In genomic region chr6:39453236-39453635, GRCh38 we compare ENCODE assay signal across 34 cellular contexts.
DNase-seq lines count a peak whose midpoint lies in the region; ATAC-seq and TF ChIP-seq lines count a peak whose summit lies in the region.
"Had no signal": no experiment of that assay in that cellular context is flagged by ENCODE, and none has a peak within 500 bp of the region (broad histone marks: within the 10 kb centered on the region; RNA-seq: fewer than 3 reads in every experiment).

No MANE protein-coding gene starts in this region.

- no peak overlapping the region for H3K4me3 ChIP-seq in cardiac fibroblast (replicated peaks in 1 of 2; ENCODE audit: low read depth in 2 of 2, low read length in 2 of 2)
- H3K4me3 ChIP-seq: A549, body of pancreas, dorsolateral prefrontal cortex, esophagus squamous epithelium, K562, neural progenitor cell, right atrium auricular region, suprapubic skin, upper lobe of right lung had no signal

- ATAC-seq in GM18909 (IDR thresholded peaks at IDR 0.05; ENCODE audit: poor library complexity, unreplicated experiment), result no peak
- ATAC-seq: A549; activated naive CD8-positive, alpha-beta T cell treated with anti-CD3 and anti-CD28 coated beads, Interleukin-2, amount 50 U/mL, for 24 hours; activated T-cell treated with anti-CD3 and anti-CD28 coated beads, Interleukin-2, amount 50 U/mL, for 72 hours; body of pancreas; K562; left lobe of liver; upper lobe of right lung; WTC11 had no signal

- DNase-seq in A172 (ENCODE audit: low spot score) (peak; percentile 23), NCI-H226 (peak; percentile 35), cardiac fibroblast (ENCODE audit: low read depth in 2 of 2) (peak; percentile 16 to 36), kidney glomerular epithelial cell (lab: John Stamatoyannopoulos, UW) (peak; percentile 81), NCI-H2196 treated with DMSO at 0.1 percent for 48 hours (lab: John Stamatoyannopoulos, UW; ENCODE audit: unreplicated experiment) (no peak), NCI-H2196 (lab: John Stamatoyannopoulos, UW; ENCODE audit: unreplicated experiment) (no peak), NCI-H1417 (lab: John Stamatoyannopoulos, UW) (no peak)
- DNase-seq: activated CD4-positive, alpha-beta T cell treated with anti-CD3 and anti-CD28 coated beads, Interleukin-2, amount 50 U/mL, for 1 hour; activated naive CD4-positive, alpha-beta T cell; activated naive CD8-positive, alpha-beta T cell treated with anti-CD3 and anti-CD28 coated beads, Interleukin-2, amount 50 U/mL, for 24 hours; activated T-cell treated with anti-CD3 and anti-CD28 coated beads, Interleukin-2, amount 50 U/mL, for 72 hours; body of pancreas; CD4-positive, alpha-beta T cell; cerebellar nuclear complex; DND-41; dorsolateral prefrontal cortex; esophagus squamous epithelium; glutamatergic neuron; GOT3; HFFc6; MM.1S; NCI-H1105 treated with DMSO at 0.1 percent for 48 hours; NCI-H2029 treated with DMSO at 0.1 percent for 48 hours; small intestine; stimulated activated naive CD4-positive, alpha-beta T cell treated with Interleukin-2 at 50 U/mL for 16 hours; upper lobe of right lung had no signal

- TF ChIP-seq CTCF in cardiac fibroblast (IDR thresholded peaks at IDR 0.05; ENCODE audit: low read depth, low read length), result no peak

Comparison
In these comparisons a context has a peak if more than half of its experiments do, and no peak if none do; other contexts are left out.
1. DNase-seq: peak in A172 (single experiment), NCI-H226 (single experiment), cardiac fibroblast (2 of 2) and kidney glomerular epithelial cell (single experiment); none in NCI-H2196 treated with DMSO at 0.1 percent for 48 hours (single experiment), NCI-H2196 (single experiment) and NCI-H1417 (0 of 3).